11 cellular contexts compared by ENCODE assay signal in the genomic region with DNA sequence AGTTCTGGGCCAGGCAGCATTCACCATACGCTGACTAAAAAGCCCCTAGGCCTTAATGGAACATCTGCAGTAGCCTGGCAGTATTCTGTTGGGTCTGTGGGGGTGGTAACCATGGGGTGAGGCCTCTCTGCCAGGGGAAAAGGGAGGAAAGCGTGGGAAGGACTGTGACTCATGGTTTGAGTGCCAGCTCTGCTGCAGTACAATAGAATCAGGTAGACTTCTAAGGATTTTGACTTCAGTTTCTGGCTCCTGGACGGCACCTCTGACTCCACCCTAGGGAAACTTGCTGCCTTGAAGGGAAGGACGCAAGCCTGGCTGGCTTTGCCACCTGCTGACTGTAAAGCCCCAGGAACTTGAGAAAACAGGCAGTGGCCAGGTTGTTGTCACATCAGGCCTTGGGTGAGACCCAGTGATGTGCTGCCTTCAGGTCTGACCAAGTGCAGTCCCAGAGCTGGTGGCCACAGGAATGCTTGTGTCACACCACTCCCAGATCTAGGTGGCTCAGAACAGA.
DNase-seq lines count a peak whose midpoint lies in the region; ATAC-seq and TF ChIP-seq lines count a peak whose summit lies in the region.
"Had no signal": no experiment of that assay in that cellular context is flagged by ENCODE, and none has a peak within 500 bp of the region (broad histone marks: within the 10 kb centered on the region; RNA-seq: fewer than 3 reads in every experiment).

No MANE protein-coding gene starts in this region.

- H3K27ac Mint-ChIP-seq in MCF 10A (ENCODE audit: low read depth, unreplicated experiment), result no peak overlapping the region
- H3K27ac Mint-ChIP-seq in type B pancreatic cell, result no peak overlapping the region

- POLR2A ChIA-PET in MCF 10A (lab: Yijun Ruan, JAX), result interaction anchor here (0.7 kb wide), 2 partner anchors 54 to 421 kb away, joined by 3 to 4 read pairs; no protein-coding TSS in a partner anchor

- H3K9me3 ChIP-seq in gastroesophageal sphincter, result no peaks in the 10 kb centered on the region
- H3K9me3 ChIP-seq: body of pancreas had no signal

- no peak overlapping the region for H3K27ac ChIP-seq in gastroesophageal sphincter
- H3K27ac ChIP-seq: body of pancreas had no signal

- H3K4me1 ChIP-seq in gastroesophageal sphincter, result peaks cover 0 to 8% (median 0%) of the 10 kb centered on the region in 3 donors
- H3K4me1 ChIP-seq: body of pancreas had no signal

- ATAC-seq in GM18505 (IDR thresholded peaks at IDR 0.05; ENCODE audit: unreplicated experiment) (no peak), gastroesophageal sphincter (no peak)
- ATAC-seq: body of pancreas; naive thymus-derived CD8-positive, alpha-beta T cell had no signal

- no peak for TF ChIP-seq EP300 in gastroesophageal sphincter (IDR thresholded peaks at IDR 0.05)

- no peaks in the 10 kb centered on the region for H3K36me3 Mint-ChIP-seq in MCF 10A (ENCODE audit: insufficient read depth, unreplicated experiment)
- no peaks in the 10 kb centered on the region for H3K36me3 Mint-ChIP-seq in type B pancreatic cell

- H3K27me3 ChIP-seq in gastroesophageal sphincter, result no peaks in the 10 kb centered on the region
- H3K27me3 ChIP-seq: body of pancreas had no signal

- no peak for TF ChIP-seq CTCF in MCF 10A (IDR thresholded peaks at IDR 0.05; ENCODE audit: unreplicated experiment)
- TF ChIP-seq CTCF in gastroesophageal sphincter (IDR thresholded peaks at IDR 0.05), result no peak
- TF ChIP-seq CTCF in type B pancreatic cell (conservative IDR thresholded peaks at IDR 0.05), result no peak

- peaks cover 38% of the 10 kb centered on the region for H3K4me1 Mint-ChIP-seq in MCF 10A (ENCODE audit: insufficient read depth, unreplicated experiment)
- H3K4me1 Mint-ChIP-seq in type B pancreatic cell (ENCODE audit: unreplicated experiment), result no peaks in the 10 kb centered on the region
- H3K4me1 Mint-ChIP-seq: naive thymus-derived CD8-positive, alpha-beta T cell had no signal

- H3K9me3 Mint-ChIP-seq in MCF 10A (ENCODE audit: unreplicated experiment), result no peaks in the 10 kb centered on the region
- H3K9me3 Mint-ChIP-seq in type B pancreatic cell, result no peaks in the 10 kb centered on the region
- H3K9me3 Mint-ChIP-seq: naive thymus-derived CD8-positive, alpha-beta T cell had no signal

- no peak overlapping the region for H3K4me3 ChIP-seq in skeletal muscle cell (ENCODE audit: low read depth, low read length)
- no peak overlapping the region for H3K4me3 ChIP-seq in gastroesophageal sphincter
- H3K4me3 ChIP-seq: body of pancreas had no signal

- no peaks in the 10 kb centered on the region for H3K36me3 ChIP-seq in gastroesophageal sphincter

- no peaks in the 10 kb centered on the region for H3K27me3 Mint-ChIP-seq in MCF 10A (ENCODE audit: insufficient read depth, unreplicated experiment)
- H3K27me3 Mint-ChIP-seq in type B pancreatic cell, result no peaks in the 10 kb centered on the region

- no peak overlapping the region for H3K4me3 Mint-ChIP-seq in MCF 10A (ENCODE audit: unreplicated experiment)
- no peak overlapping the region for H3K4me3 Mint-ChIP-seq in type B pancreatic cell
- H3K4me3 Mint-ChIP-seq: naive thymus-derived CD8-positive, alpha-beta T cell had no signal

- BruUV-seq in MCF 10A (replicated peaks; lab: Mats Ljungman, UMichigan), result no TSS peak

- CTCF ChIA-PET in MCF 10A (lab: Yijun Ruan, JAX), result interaction anchor here (0.6 kb wide), 1 partner anchor 593 kb away, joined by 3 read pairs; no protein-coding TSS in a partner anchor

- no peak for TF ChIP-seq POLR2A in GM18505 (IDR thresholded peaks at IDR 0.05; ENCODE audit: borderline replicate concordance, extremely low read depth, insufficient read depth, insufficient read length)
- TF ChIP-seq POLR2A in gastroesophageal sphincter (IDR thresholded peaks at IDR 0.05), result no peak

- 67% methylated on average over 1 of the region's 4 CpGs; no CpG with 5 or more reads in 1 of the 2 donors for WGBS in gastroesophageal sphincter (ENCODE audit: low coverage in 1 of 2), 2 donors

- intact Hi-C loops in MCF 10A (cut with micrococcal nuclease), result loop anchor here (10.0 kb wide), 1 partner anchor 97 kb away; no protein-coding TSS in a partner anchor

- DNase-seq in GM03348 (ENCODE audit: low spot score) (peak; percentile 12), Kasumi-1 (lab: John Stamatoyannopoulos, UW) (peak; percentile 2 to 12), MCF 10A (ENCODE audit: unreplicated experiment) (peak; percentile 98), skeletal muscle cell (ENCODE audit: low read depth) (peak; percentile 34), type B pancreatic cell (ENCODE audit: extremely low spot score, unreplicated experiment) (no peak), NK-92 (lab: John Stamatoyannopoulos, UW; ENCODE audit: unreplicated experiment) (no peak)
- DNase-seq: body of pancreas; naive thymus-derived CD8-positive, alpha-beta T cell; NCI-H1694 had no signal

Comparison
In these comparisons a context has a peak if more than half of its experiments do, and no peak if none do; other contexts are left out.
1. DNase-seq: peak in GM03348 (single experiment), Kasumi-1 (2 of 2), MCF 10A (single experiment) and skeletal muscle cell (single experiment); none in type B pancreatic cell (single experiment) and NK-92 (single experiment).